25 cellular contexts compared by ENCODE assay signal in the genomic region with DNA sequence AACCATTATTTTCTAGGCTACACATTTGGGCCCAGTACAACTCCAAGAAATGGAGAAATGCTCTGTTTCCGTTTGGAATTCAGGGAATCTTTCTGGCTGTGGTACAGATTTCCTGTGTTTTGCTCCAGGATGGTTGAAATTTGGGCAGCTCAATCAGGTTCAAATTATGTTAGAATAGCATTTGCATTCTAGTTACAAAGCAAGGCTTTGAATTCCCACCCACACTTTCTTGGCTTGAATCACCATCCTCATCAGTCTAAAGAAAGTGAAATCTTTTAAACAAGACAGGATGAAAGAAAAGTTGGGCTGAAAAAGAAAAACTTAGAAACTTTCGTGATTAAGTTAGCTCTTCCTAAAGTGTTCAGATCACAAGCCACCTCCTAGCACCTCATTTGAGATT.
"Had no signal": no experiment of that assay in that cellular context is flagged by ENCODE, and none has a peak within 500 bp of the region (broad histone marks: within the 10 kb centered on the region; RNA-seq: fewer than 3 reads in every experiment).

No MANE protein-coding gene starts in this region.

- H3K79me2 ChIP-seq: hepatocyte had no signal

- H3K4me1 ChIP-seq: colonic mucosa, esophagus squamous epithelium, gastrocnemius medialis, left lung, lower lobe of right lung had no signal

- H2AFZ ChIP-seq: hepatocyte had no signal

- H3K27me3 ChIP-seq: colonic mucosa, esophagus squamous epithelium, gastrocnemius medialis, heart left ventricle, hepatocyte, left lung had no signal

- H3K9me3 ChIP-seq: colonic mucosa, esophagus squamous epithelium, gastrocnemius medialis, heart left ventricle, left lung, lower lobe of right lung had no signal

- H3K4me1 Mint-ChIP-seq: immature natural killer cell, memory B cell had no signal

- FAIRE-seq: endometrium, islet of Langerhans, keratinocyte had no signal

- H3K4me2 ChIP-seq: hepatocyte had no signal

- H3K4me3 ChIP-seq: colonic mucosa, esophagus squamous epithelium, gastrocnemius medialis, heart left ventricle, hepatocyte, left lung, lower lobe of right lung had no signal

- H3K4me3 Mint-ChIP-seq: dendritic cell treated with granulocyte-macrophage colony-stimulating factor and Interleukin-4, amounts not matched to agents 40 ng/mL and 50 ng/mL, for 4 days; effector memory CD8-positive, alpha-beta T cell; endodermal cell; immature natural killer cell; memory B cell had no signal

- H3K36me3 ChIP-seq: colonic mucosa, esophagus squamous epithelium, gastrocnemius medialis, heart left ventricle, left lung, lower lobe of right lung had no signal

- H3K27ac Mint-ChIP-seq: dendritic cell treated with granulocyte-macrophage colony-stimulating factor and Interleukin-4, amounts not matched to agents 40 ng/mL and 50 ng/mL, for 4 days; effector memory CD8-positive, alpha-beta T cell; endodermal cell; immature natural killer cell; memory B cell had no signal

- H3K9me3 Mint-ChIP-seq: dendritic cell treated with granulocyte-macrophage colony-stimulating factor and Interleukin-4, amounts not matched to agents 40 ng/mL and 50 ng/mL, for 4 days; effector memory CD8-positive, alpha-beta T cell; endodermal cell had no signal

- H3K36me3 Mint-ChIP-seq: memory B cell had no signal

- H3K27ac ChIP-seq: colonic mucosa, epithelial cell of prostate, esophagus squamous epithelium, gastrocnemius medialis, hepatocyte, left lung, lower lobe of right lung had no signal

- DNase-seq: colonic mucosa; cortex of kidney; effector CD8-positive, alpha-beta T cell; effector memory CD8-positive, alpha-beta T cell; endodermal cell; erythroblast; esophagus squamous epithelium; foreskin fibroblast; foreskin melanocyte; gastrocnemius medialis; heart left ventricle; hypothalamus; immature natural killer cell; left cardiac atrium; left lung; lower lobe of right lung; mesendoderm; midbrain had no signal

- H3K27me3 Mint-ChIP-seq: dendritic cell treated with granulocyte-macrophage colony-stimulating factor and Interleukin-4, amounts not matched to agents 40 ng/mL and 50 ng/mL, for 4 days; effector memory CD8-positive, alpha-beta T cell; memory B cell had no signal
